12 cellular contexts compared by ENCODE assay signal in genomic region chr20:22001886-22002285, GRCh38.
"Had no signal": no experiment of that assay in that cellular context is flagged by ENCODE, and none has a peak within 500 bp of the region (broad histone marks: within the 10 kb centered on the region; RNA-seq: fewer than 3 reads in every experiment).

No MANE protein-coding gene starts in this region.

- H3K36me3 ChIP-seq: stomach, thoracic aorta had no signal

- H3K4me3 ChIP-seq: skin epidermis, stomach, thoracic aorta had no signal

- H3K9me3 ChIP-seq: stomach, thoracic aorta had no signal

- H3K27me3 ChIP-seq: stomach had no signal

- H3K27ac ChIP-seq: skin epidermis, stomach, thoracic aorta had no signal

- FAIRE-seq: kidney had no signal

- H3K4me1 ChIP-seq: stomach had no signal

- DNase-seq: activated CD4-positive, alpha-beta T cell treated with anti-CD3 and anti-CD28 coated beads for 1 hour; activated CD4-positive, alpha-beta T cell treated with anti-CD3 and anti-CD28 coated beads, Interleukin-2, amount 50 U/mL, for 48 hours; activated CD8-positive, alpha-beta memory T cell treated with anti-CD3 and anti-CD28 coated beads, Interleukin-2, amount 10 ng/mL, durations not matched to agents 7 days and 5 days; activated effector memory CD4-positive, alpha-beta T cell treated with anti-CD3 and anti-CD28 coated beads, Interleukin-2, amount 50 U/mL, for 16 hours; activated naive CD8-positive, alpha-beta T cell treated with anti-CD3 and anti-CD28 coated beads for 36 hours; activated T-cell treated with anti-CD3 and anti-CD28 coated beads, Interleukin-2, amount 50 U/mL, for 24 hours; anterior cingulate cortex; kidney; stimulated activated CD4-positive, alpha-beta T cell treated with anti-CD3 and anti-CD28 coated beads, Interleukin-4, amount 100 ng/mL, for 4 hours; stomach had no signal
